In genomic region chr10:79502561-79503309, GRCh38 we compare ENCODE assay signal across 9 cellular contexts. TPM values are rescaled to one million over a fixed set of nuclear protein-coding genes. Genes with fewer than 3 reads are reported as not detected.
DNase-seq lines count a peak whose midpoint lies in the region; TF ChIP-seq lines count a peak whose summit lies in the region.
"Had no signal": no experiment of that assay in that cellular context is flagged by ENCODE, and none has a peak within 500 bp of the region (broad histone marks: within the 10 kb centered on the region; RNA-seq: fewer than 3 reads in every experiment).

No MANE protein-coding gene starts in this region.

- no peak for TF ChIP-seq EP300 in esophagus muscularis mucosa (IDR thresholded peaks at IDR 0.05)

- no peak overlapping the region for H3K4me2 ChIP-seq in parathyroid adenoma (ENCODE audit: low read length)

- 50% methylated on average over 6 of the region's 7 CpGs for WGBS in esophagus muscularis mucosa

- H3K79me2 ChIP-seq in parathyroid adenoma, result no peaks in the 10 kb centered on the region

- H3K27me3 ChIP-seq in esophagus muscularis mucosa (peaks cover 0 to 18% (median 0%) of the 10 kb centered on the region in 4 donors), parathyroid adenoma (ENCODE audit: control insufficient read depth, insufficient read depth, low read length) (no peaks in the 10 kb centered on the region)

- H3K9me3 ChIP-seq in esophagus muscularis mucosa, result no peaks in the 10 kb centered on the region
- no peaks in the 10 kb centered on the region for H3K9me3 ChIP-seq in parathyroid adenoma (ENCODE audit: control insufficient read depth, low read length)

- intact Hi-C loops in esophagus muscularis mucosa (cut with DNase I), result no loop called here

- TF ChIP-seq POLR2A in esophagus muscularis mucosa (IDR thresholded peaks at IDR 0.05; ENCODE audit: low read depth), result no peak

- peaks cover 0 to 9% (median 0%) of the 10 kb centered on the region in 4 donors for H3K4me1 ChIP-seq in esophagus muscularis mucosa
- no peaks in the 10 kb centered on the region for H3K4me1 ChIP-seq in parathyroid adenoma

- H3K27ac ChIP-seq in esophagus muscularis mucosa (replicated peaks in 1 of 4) (no peak overlapping the region), parathyroid adenoma (no peak overlapping the region)

- no peak overlapping the region for H3K9ac ChIP-seq in parathyroid adenoma

- DNase-seq in ELF-1 (ENCODE audit: low read depth, low spot score), result peak; percentile 77
- DNase-seq in NCI-H146 treated with DMSO at 0.1 percent for 48 hours (lab: John Stamatoyannopoulos, UW; ENCODE audit: unreplicated experiment), result peak; percentile 22
- no peak for DNase-seq in esophagus muscularis mucosa (ENCODE audit: extremely low spot score)
- no peak for DNase-seq in globus pallidus (ENCODE audit: low spot score)
- no peak for DNase-seq in HuH-7.5 (ENCODE audit: low spot score)
- no peak for DNase-seq in activated T-cell treated with anti-CD3 and anti-CD28 coated beads, Interleukin-2, amount 50 U/mL, for 1 hour
- DNase-seq in NOMO-1 treated with dmso at 0.1 percent for 144 hours (lab: John Stamatoyannopoulos, UW; ENCODE audit: unreplicated experiment), result no peak

- H2AFZ ChIP-seq in parathyroid adenoma, result no peak overlapping the region

- TF ChIP-seq CTCF in esophagus muscularis mucosa (IDR thresholded peaks at IDR 0.05) (peak in 2 of 3 experiments; percentile 33 to 49), parathyroid adenoma (IDR thresholded peaks at IDR 0.05) (peak; percentile 22)

- no peaks in the 10 kb centered on the region for H3K36me3 ChIP-seq in esophagus muscularis mucosa
- H3K36me3 ChIP-seq in parathyroid adenoma (ENCODE audit: control insufficient read depth, insufficient read depth, low read length), result no peaks in the 10 kb centered on the region

- H3K4me3 ChIP-seq in esophagus muscularis mucosa (no peak overlapping the region), parathyroid adenoma (ENCODE audit: low read depth, low read length) (no peak overlapping the region)

RNA-seq across cellular contexts. Expression of gene EIF5AL1, which starts 9.6 kb away (rescaled TPM):
- total RNA-seq in esophagus muscularis mucosa, result under 1 TPM in 3 of 4 donors, not detected in 1; 0.11 to 0.42 (median 0.17) TPM

RNA-seq across cellular contexts. Expression of gene ZCCHC24, which starts 57.3 kb away (rescaled TPM):
- 100 to 1,000 TPM; 100 to 156 (median 120) TPM for total RNA-seq in esophagus muscularis mucosa

RNA-seq across cellular contexts. Expression of gene SFTPA2, which starts 57.5 kb away (rescaled TPM):
- total RNA-seq in esophagus muscularis mucosa, result 10 to 100 TPM in 1 of 4 donors, 1 to 10 TPM in 2, not detected in 1; 7.5 to 12.9 (median 8.3) TPM
- total RNA-seq: LHCN-M2 had no signal

Comparison
In these comparisons a context has a peak if more than half of its experiments do, and no peak if none do; other contexts are left out.
1. DNase-seq: peak in ELF-1 (single experiment) and NCI-H146 treated with DMSO at 0.1 percent for 48 hours (single experiment); none in esophagus muscularis mucosa (single experiment), globus pallidus (single experiment), HuH-7.5 (single experiment), activated T-cell treated with anti-CD3 and anti-CD28 coated beads, Interleukin-2, amount 50 U/mL, for 1 hour (single experiment) and NOMO-1 treated with dmso at 0.1 percent for 144 hours (single experiment).